Comparison of ENCODE assay signal across 9 cellular contexts in the genomic region with DNA sequence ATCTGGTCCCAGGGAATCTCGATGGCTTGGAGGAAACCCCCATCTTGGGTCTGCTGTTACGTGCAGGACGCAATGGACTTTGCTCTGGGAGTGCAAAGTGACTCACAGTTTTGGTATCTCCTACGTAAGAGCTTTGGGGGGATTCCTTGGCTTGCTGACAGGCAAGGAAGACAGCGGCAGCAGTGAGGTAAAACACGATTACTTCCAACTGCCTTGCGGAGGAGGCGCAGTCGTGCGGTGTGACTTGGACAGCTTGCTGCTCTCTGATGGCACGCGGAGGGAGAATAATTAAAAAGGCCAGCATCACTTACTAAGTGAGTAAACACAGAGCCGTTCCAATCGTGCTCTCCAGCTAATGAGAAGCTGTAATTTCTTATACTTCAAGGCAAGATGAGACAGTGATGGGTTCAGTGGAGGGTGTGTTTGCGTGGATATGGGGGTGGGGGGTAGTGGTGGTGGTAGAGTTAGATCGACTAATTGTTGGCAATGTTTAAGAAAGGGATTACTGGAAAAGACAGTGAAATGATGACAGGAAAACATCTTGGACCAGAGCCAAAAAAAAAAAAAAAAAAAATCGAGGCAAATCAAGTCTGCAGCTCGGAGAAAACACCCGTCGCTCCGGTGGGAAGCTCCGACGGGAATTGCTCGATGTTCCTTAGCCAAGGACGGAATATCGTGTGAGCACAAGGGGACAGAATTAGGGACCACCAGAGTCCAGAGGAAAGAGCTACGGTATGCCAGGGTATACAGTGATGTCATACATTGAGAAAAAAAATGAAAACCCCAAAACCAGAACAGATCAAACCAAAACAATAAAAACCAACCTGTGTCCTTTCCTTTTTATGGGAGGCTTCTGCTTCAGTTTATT.
A peak's percentile ranks its signal among the peaks of the same experiment; 100 is the strongest.
DNase-seq lines count a peak whose midpoint lies in the region; ATAC-seq and TF ChIP-seq lines count a peak whose summit lies in the region.
"Had no signal": no experiment of that assay in that cellular context is flagged by ENCODE, and none has a peak within 500 bp of the region (broad histone marks: within the 10 kb centered on the region; RNA-seq: fewer than 3 reads in every experiment).

No MANE protein-coding gene starts in this region.

- WGBS in endodermal cell (ENCODE audit: insufficient coverage in 1 of 2, insufficient read length in 1 of 2), 2 experiments, result 76 to 85% methylated on average over 22 to 27 of the region's 27 CpGs

- DNase-seq in AG10803 (ENCODE audit: low read depth) (peak; percentile 54), LoVo (ENCODE audit: low spot score) (peak; percentile 87), endodermal cell (peak; percentile 63), OCI-M1 (lab: John Stamatoyannopoulos, UW) (no peak)
- DNase-seq in stimulated activated CD4-positive, alpha-beta T cell treated with anti-CD3 and anti-CD28 coated beads, Interleukin-4, amount 100 ng/mL, for 1 hour, result no peak

- H3K27me3 Mint-ChIP-seq in endodermal cell (ENCODE audit: insufficient read depth), result peaks cover 19% of the 10 kb centered on the region
- H3K27me3 Mint-ChIP-seq: dendritic cell treated with granulocyte-macrophage colony-stimulating factor and Interleukin-4, amounts not matched to agents 40 ng/mL and 50 ng/mL, for 4 days had no signal

- H3K27ac ChIP-seq in endodermal cell (ENCODE audit: low read depth, low read length) (no peak overlapping the region), muscle layer of colon (ENCODE audit: low read depth, low read length) (peak overlapping the region; percentile 51)

- no peaks in the 10 kb centered on the region for H3K27me3 ChIP-seq in endodermal cell (ENCODE audit: control insufficient read depth, insufficient read depth, low read length, poor library complexity, severe bottlenecking)
- H3K27me3 ChIP-seq in muscle layer of colon (ENCODE audit: control insufficient read depth in 1 of 2, insufficient read depth in 2 of 2, low read length in 2 of 2), result no peaks in the 10 kb centered on the region

- peaks cover 22% of the 10 kb centered on the region for H3K4me1 Mint-ChIP-seq in endodermal cell

- no peaks in the 10 kb centered on the region for H3K9me3 Mint-ChIP-seq in endodermal cell
- H3K9me3 Mint-ChIP-seq: dendritic cell treated with granulocyte-macrophage colony-stimulating factor and Interleukin-4, amounts not matched to agents 40 ng/mL and 50 ng/mL, for 4 days had no signal

- no peak overlapping the region for H3K4me3 ChIP-seq in AG10803 (ENCODE audit: low read length)
- H3K4me3 ChIP-seq in endodermal cell (ENCODE audit: low read length), result no peak overlapping the region
- H3K4me3 ChIP-seq in muscle layer of colon (ENCODE audit: low read depth in 1 of 2, low read length in 2 of 2), result peak overlapping the region; percentile 35 to 38

- H3K4me3 Mint-ChIP-seq in endodermal cell, result peak overlapping the region; percentile 37
- H3K4me3 Mint-ChIP-seq: dendritic cell treated with granulocyte-macrophage colony-stimulating factor and Interleukin-4, amounts not matched to agents 40 ng/mL and 50 ng/mL, for 4 days had no signal

- H3K9ac ChIP-seq in endodermal cell (ENCODE audit: extremely low read depth, low read length, poor library complexity, severe bottlenecking) (no peak overlapping the region), muscle layer of colon (ENCODE audit: low read length) (no peak overlapping the region)

- no peaks in the 10 kb centered on the region for H3K36me3 Mint-ChIP-seq in endodermal cell (ENCODE audit: low read depth)

- H3K36me3 ChIP-seq in endodermal cell (ENCODE audit: control insufficient read depth, insufficient read depth, low read length), result no peaks in the 10 kb centered on the region
- H3K36me3 ChIP-seq in muscle layer of colon (ENCODE audit: insufficient read depth, low read length), result no peaks in the 10 kb centered on the region

- H3K27ac Mint-ChIP-seq in endodermal cell, result peak overlapping the region; percentile 11
- H3K27ac Mint-ChIP-seq: dendritic cell treated with granulocyte-macrophage colony-stimulating factor and Interleukin-4, amounts not matched to agents 40 ng/mL and 50 ng/mL, for 4 days had no signal

- no peak for TF ChIP-seq CTCF in AG10803 (conservative IDR thresholded peaks at IDR 0.05; ENCODE audit: low read length)
- TF ChIP-seq CTCF in endodermal cell (conservative IDR thresholded peaks at IDR 0.05), result no peak

- H3K4me1 ChIP-seq in endodermal cell (ENCODE audit: control insufficient read depth, insufficient read depth, low read length) (peaks cover 6% of the 10 kb centered on the region), muscle layer of colon (ENCODE audit: insufficient read depth, low read length) (peaks cover 5% of the 10 kb centered on the region)

- ATAC-seq in HG03280 (IDR thresholded peaks at IDR 0.05; ENCODE audit: unreplicated experiment) (no peak), HG02870 (IDR thresholded peaks at IDR 0.05; ENCODE audit: unreplicated experiment) (no peak)

- no peaks in the 10 kb centered on the region for H3K9me3 ChIP-seq in endodermal cell (ENCODE audit: control insufficient read depth, low read length)
- H3K9me3 ChIP-seq in muscle layer of colon (ENCODE audit: low read length), result no peaks in the 10 kb centered on the region

Comparison
In these comparisons a context has a peak if more than half of its experiments do, and no peak if none do; other contexts are left out.
1. DNase-seq: peak in AG10803 (single experiment), LoVo (single experiment) and endodermal cell (single experiment); none in OCI-M1 (single experiment) and stimulated activated CD4-positive, alpha-beta T cell treated with anti-CD3 and anti-CD28 coated beads, Interleukin-4, amount 100 ng/mL, for 1 hour (single experiment).
2. H3K4me3 ChIP-seq: peak in muscle layer of colon (2 of 2); none in AG10803 (single experiment) and endodermal cell (single experiment).